ENCODE assay signal across 8 cellular contexts in the genomic region with DNA sequence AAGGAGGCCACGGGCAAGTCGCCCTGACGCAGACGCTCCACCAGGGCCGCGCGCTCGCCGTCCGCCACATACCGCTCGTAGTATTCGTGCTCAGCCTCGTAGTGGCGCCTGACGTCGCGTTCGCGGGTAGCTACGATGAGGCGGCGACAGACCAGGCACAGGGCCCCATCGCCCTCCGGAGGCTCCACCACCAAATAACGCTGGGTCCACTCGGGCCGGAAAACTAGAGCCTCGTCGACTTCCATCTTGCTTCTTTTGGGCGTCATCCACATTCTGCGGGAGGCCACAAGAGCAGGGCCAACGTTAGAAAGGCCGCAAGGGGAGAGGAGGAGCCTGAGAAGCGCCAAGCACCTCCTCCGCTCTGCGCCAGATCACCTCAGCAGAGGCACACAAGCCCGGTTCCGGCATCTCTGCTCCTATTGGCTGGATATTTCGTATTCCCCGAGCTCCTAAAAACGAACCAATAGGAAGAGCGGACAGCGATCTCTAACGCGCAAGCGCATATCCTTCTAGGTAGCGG. TPM values are rescaled to one million over a fixed set of nuclear protein-coding genes. Genes with fewer than 3 reads are reported as not detected.
DNase-seq lines count a peak whose midpoint lies in the region; ATAC-seq and TF ChIP-seq lines count a peak whose summit lies in the region.

A gene (minus strand): TSS at position 326 of the 520 bp plus-strand sequence. CDS start 54 bp downstream, at position 272.

- H3K27ac ChIP-seq in ACC112 (ENCODE audit: low read depth, low read length) (peak within 1 kb of the TSS; percentile 92), WERI-Rb-1 (peak within 1 kb of the TSS; percentile 97), foreskin keratinocyte (peak within 1 kb of the TSS; percentile 89), parathyroid adenoma (peak within 1 kb of the TSS; percentile 98)

- no peak for TF ChIP-seq CTCF in WERI-Rb-1 (IDR thresholded peaks at IDR 0.05; ENCODE audit: low read depth, low read length)
- peak; percentile 46 for TF ChIP-seq CTCF in foreskin keratinocyte (conservative IDR thresholded peaks at IDR 0.05)
- peak; percentile 26 for TF ChIP-seq CTCF in parathyroid adenoma (IDR thresholded peaks at IDR 0.05)

- peaks cover 34% of the 10 kb centered on the region for H3K4me1 ChIP-seq in ACC112 (ENCODE audit: control insufficient read depth, insufficient read depth, low read length, unreplicated experiment)
- H3K4me1 ChIP-seq in foreskin keratinocyte: peaks cover 10% of the 10 kb centered on the region
- peaks cover 20% of the 10 kb centered on the region for H3K4me1 ChIP-seq in parathyroid adenoma

- H3K9ac ChIP-seq in parathyroid adenoma: peak within 1 kb of the TSS; percentile 92

- H2AFZ ChIP-seq in ACC112 (ENCODE audit: low read length, unreplicated experiment): peak within 1 kb of the TSS; percentile 72
- peak within 1 kb of the TSS; percentile 96 for H2AFZ ChIP-seq in parathyroid adenoma

- H3K27me3 ChIP-seq in ACC112 (ENCODE audit: insufficient read depth, low read length) (no peaks in the 10 kb centered on the region), WERI-Rb-1 (ENCODE audit: insufficient read depth, low read depth, severe bottlenecking) (no peaks in the 10 kb centered on the region), foreskin keratinocyte (no peaks in the 10 kb centered on the region), parathyroid adenoma (ENCODE audit: control insufficient read depth, insufficient read depth, low read length) (no peaks in the 10 kb centered on the region)

- peaks cover 11% of the 10 kb centered on the region for H3K9me3 ChIP-seq in WERI-Rb-1 (ENCODE audit: severe bottlenecking)
- no peaks in the 10 kb centered on the region for H3K9me3 ChIP-seq in parathyroid adenoma (ENCODE audit: control insufficient read depth, low read length)

- H3K36me3 ChIP-seq in ACC112 (ENCODE audit: insufficient read depth, low read length): peaks cover 50% of the 10 kb centered on the region
- H3K36me3 ChIP-seq in WERI-Rb-1: peaks cover 41% of the 10 kb centered on the region
- no peaks in the 10 kb centered on the region for H3K36me3 ChIP-seq in parathyroid adenoma (ENCODE audit: control insufficient read depth, insufficient read depth, low read length)

- H3K4me3 ChIP-seq in ACC112 (ENCODE audit: low read depth, low read length): peak within 1 kb of the TSS; percentile 96
- H3K4me3 ChIP-seq in WERI-Rb-1 (ENCODE audit: low read depth, low read length): peak within 1 kb of the TSS; percentile 72
- H3K4me3 ChIP-seq in parathyroid adenoma (ENCODE audit: low read depth, low read length): peak within 1 kb of the TSS; percentile 89

- DNase-seq in WERI-Rb-1 (no peak), foreskin keratinocyte (no peak), middle frontal gyrus (ENCODE audit: extremely low spot score, low spot score) (no peak), NCI-H1092 treated with DMSO at 0.1 percent for 48 hours (lab: John Stamatoyannopoulos, UW) (no peak)

- peak within 1 kb of the TSS; percentile 97 for H3K4me2 ChIP-seq in parathyroid adenoma (ENCODE audit: low read length)

- H3K79me2 ChIP-seq in ACC112 (ENCODE audit: control insufficient read depth, insufficient read depth, low read length, unreplicated experiment) (peaks cover 74% of the 10 kb centered on the region), parathyroid adenoma (peaks cover 28% of the 10 kb centered on the region)

- ATAC-seq in GM18907 (IDR thresholded peaks at IDR 0.05; ENCODE audit: unreplicated experiment) (peak; percentile 91), HG03097 (IDR thresholded peaks at IDR 0.05; ENCODE audit: low FRiP score, unreplicated experiment) (peak; percentile 87), foreskin keratinocyte (peak; percentile 93)

RNA-seq across cellular contexts. Expression of the gene that starts here (rescaled TPM):
- total RNA-seq in foreskin keratinocyte: 5.1 and 6.1 TPM in 2 replicates
- 1.3 TPM in 2 replicates for polyA plus RNA-seq in foreskin keratinocyte
